In the genomic region with DNA sequence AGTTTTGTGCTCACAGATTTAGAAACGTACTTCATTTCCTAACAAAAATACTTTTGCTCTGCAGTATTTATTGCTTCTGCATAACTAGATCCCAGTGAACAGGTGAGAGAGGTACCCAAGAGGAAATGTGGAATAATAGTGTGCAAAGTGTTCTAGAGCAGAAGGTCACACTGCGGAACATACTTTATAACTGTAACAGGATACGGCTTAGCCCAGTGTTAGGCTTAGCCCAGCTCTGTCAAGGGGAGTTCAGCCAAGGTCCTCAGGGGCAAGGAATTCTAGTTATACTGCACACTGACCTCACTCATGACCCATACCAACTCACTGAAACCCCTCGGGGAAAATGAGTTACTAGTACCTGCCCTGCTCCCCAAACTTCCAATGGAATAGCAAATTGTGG, we compare ENCODE assay signal across 23 cellular contexts. TPM values are rescaled to one million over a fixed set of nuclear protein-coding genes. Genes with fewer than 3 reads are reported as not detected.
A peak's percentile ranks its signal among the peaks of the same experiment; 100 is the strongest.
DNase-seq lines count a peak whose midpoint lies in the region; ATAC-seq and TF ChIP-seq lines count a peak whose summit lies in the region.
"Had no signal": no experiment of that assay in that cellular context is flagged by ENCODE, and none has a peak within 500 bp of the region (broad histone marks: within the 10 kb centered on the region; RNA-seq: fewer than 3 reads in every experiment).

No MANE protein-coding gene starts in this region.

- H3K9me3 Mint-ChIP-seq in Calu3 (ENCODE audit: low read depth, unreplicated experiment), result no peaks in the 10 kb centered on the region
- H3K9me3 Mint-ChIP-seq in nephron progenitor cell, result no peaks in the 10 kb centered on the region
- H3K9me3 Mint-ChIP-seq: activated T-cell treated with anti-CD3 and anti-CD28 coated beads, Interleukin-2, amount 50 U/mL, for 24 hours; H9 had no signal

- H3K4me3 Mint-ChIP-seq in Calu3 (ENCODE audit: low read depth, unreplicated experiment), result no peak overlapping the region
- H3K4me3 Mint-ChIP-seq in nephron progenitor cell, result no peak overlapping the region
- H3K4me3 Mint-ChIP-seq: activated CD8-positive, alpha-beta T cell treated with anti-CD3 and anti-CD28 coated beads, Interleukin-2, amount 10 ng/mL, durations not matched to agents 7 days and 5 days; activated T-cell treated with anti-CD3 and anti-CD28 coated beads, Interleukin-2, amount 50 U/mL, for 24 hours; H9 had no signal

- BruUV-seq in Calu3 (replicated peaks; lab: Mats Ljungman, UMichigan), result no TSS peak

- H3K36me3 Mint-ChIP-seq in Calu3 (ENCODE audit: insufficient read depth, unreplicated experiment) (peaks cover 6% of the 10 kb centered on the region), nephron progenitor cell (ENCODE audit: low read depth) (peaks cover 41% of the 10 kb centered on the region)

- CTCF ChIA-PET in Calu3 (lab: Charles Lee), result interaction anchor here (0.5 kb wide), 1 partner anchor 100 kb away, joined by 8 read pairs; no protein-coding TSS in a partner anchor

- DNase-seq in Calu3 (no peak), LHCN-M2 (ENCODE audit: low read depth) (peak; percentile 39), dermis microvascular lymphatic vessel endothelial cell (ENCODE audit: low read depth in 2 of 2) (peak; percentile 64 to 81), nephron progenitor cell (no peak), hepatic stellate cell (ENCODE audit: low spot score) (no peak), CD1c-positive myeloid dendritic cell (ENCODE audit: extremely low spot score) (no peak)
- DNase-seq: ACHN; activated CD4-positive, alpha-beta T cell treated with anti-CD3 and anti-CD28 coated beads for 1 hour; activated CD8-positive, alpha-beta T cell treated with anti-CD3 and anti-CD28 coated beads, Interleukin-2, amount 10 ng/mL, durations not matched to agents 7 days and 5 days; activated naive CD4-positive, alpha-beta T cell; activated T-cell treated with anti-CD3 and anti-CD28 coated beads, Interleukin-2, amount 50 U/mL, for 24 hours; amniotic stem cell; cortex of kidney; H9; NCI-H1048; NCI-H2029; NCI-H345; NCI-H774; OCI-M1; SHP77 treated with DMSO at 0.1 percent for 48 hours; stimulated activated CD4-positive, alpha-beta T cell treated with anti-CD3 and anti-CD28 coated beads, Interleukin-15, amount 100 ng/mL, for 24 hours had no signal

- peak overlapping the region; percentile 32 for H3K27ac Mint-ChIP-seq in Calu3 (ENCODE audit: unreplicated experiment)
- peak overlapping the region; percentile 44 for H3K27ac Mint-ChIP-seq in nephron progenitor cell
- H3K27ac Mint-ChIP-seq: activated CD8-positive, alpha-beta T cell treated with anti-CD3 and anti-CD28 coated beads, Interleukin-2, amount 10 ng/mL, durations not matched to agents 7 days and 5 days; activated T-cell treated with anti-CD3 and anti-CD28 coated beads, Interleukin-2, amount 50 U/mL, for 24 hours had no signal

- TF ChIP-seq CTCF in Calu3 (IDR thresholded peaks at IDR 0.05; ENCODE audit: unreplicated experiment) (no peak), nephron progenitor cell (IDR thresholded peaks at IDR 0.05) (no peak)

- intact Hi-C loops in Calu3 (cut with micrococcal nuclease; ENCODE audit: unreplicated experiment), result no loop called here

- no peaks in the 10 kb centered on the region for H3K27me3 Mint-ChIP-seq in Calu3 (ENCODE audit: unreplicated experiment)
- H3K27me3 Mint-ChIP-seq in nephron progenitor cell (ENCODE audit: low read depth, poor library complexity), result no peaks in the 10 kb centered on the region

- H3K4me1 Mint-ChIP-seq in Calu3 (ENCODE audit: low read depth, unreplicated experiment) (peaks cover 73% of the 10 kb centered on the region), nephron progenitor cell (peaks cover 63% of the 10 kb centered on the region)

- no peak for ATAC-seq in GM18907 (IDR thresholded peaks at IDR 0.05; ENCODE audit: unreplicated experiment)
- no peak for ATAC-seq in HG03571 (IDR thresholded peaks at IDR 0.05; ENCODE audit: unreplicated experiment)
- ATAC-seq: activated CD8-positive, alpha-beta T cell treated with anti-CD3 and anti-CD28 coated beads, Interleukin-2, amount 10 ng/mL, durations not matched to agents 7 days and 5 days had no signal

RNA-seq across cellular contexts. Expression of a gene that starts 55.3 kb away (rescaled TPM):
- total RNA-seq in Calu3 (2022), result 72.4 and 77.4 TPM in 2 replicates
- total RNA-seq in LHCN-M2 (2014; rRNA removed), result 40.1 and 47.7 TPM in 2 replicates
- polyA plus RNA-seq in LHCN-M2 (2012), result 28.2 TPM
- 54.3 and 61.8 TPM in 2 replicates for total RNA-seq in dermis microvascular lymphatic vessel endothelial cell

Comparison
In these comparisons a context has a peak if more than half of its experiments do, and no peak if none do; other contexts are left out.
1. DNase-seq: peak in LHCN-M2 (single experiment) and dermis microvascular lymphatic vessel endothelial cell (2 of 2); none in Calu3 (single experiment), nephron progenitor cell (single experiment), hepatic stellate cell (single experiment) and CD1c-positive myeloid dendritic cell (single experiment).